ENCODE assay signal across 15 cellular contexts in genomic region chr6:24831771-24832718, GRCh38. TPM values are rescaled to one million over a fixed set of nuclear protein-coding genes. Genes with fewer than 3 reads are reported as not detected.
A peak's percentile ranks its signal among the peaks of the same experiment; 100 is the strongest.
DNase-seq lines count a peak whose midpoint lies in the region; ATAC-seq and TF ChIP-seq lines count a peak whose summit lies in the region.
"Had no signal": no experiment of that assay in that cellular context is flagged by ENCODE, and none has a peak within 500 bp of the region (broad histone marks: within the 10 kb centered on the region; RNA-seq: fewer than 3 reads in every experiment).

No MANE protein-coding gene starts in this region.

- TF ChIP-seq POLR2A in testis (IDR thresholded peaks at IDR 0.05) = no peak

- DNase-seq in activated naive CD4-positive, alpha-beta T cell (lab: John Stamatoyannopoulos, UW) = no peak
- DNase-seq in adipocyte (ENCODE audit: low read depth) (peak; percentile 76), immature natural killer cell (no peak), testis (no peak), left ventricle myocardium inferior (no peak), lower lobe of right lung (no peak)
- DNase-seq: dorsolateral prefrontal cortex, GOT3, NCI-H2029 treated with DMSO at 0.1 percent for 48 hours, psoas muscle, T-helper 2 cell had no signal

- H3K4me3 ChIP-seq in adipocyte (ENCODE audit: low read length) (peak overlapping the region; percentile 17), testis (no peak overlapping the region), left ventricle myocardium inferior (no peak overlapping the region), lower lobe of right lung (no peak overlapping the region)
- H3K4me3 ChIP-seq: dorsolateral prefrontal cortex, psoas muscle had no signal

- H3K36me3 ChIP-seq in adipocyte (ENCODE audit: control insufficient read depth, insufficient read depth, low read length, severe bottlenecking) (peaks cover 33% of the 10 kb centered on the region), testis (ENCODE audit: low read depth, missing control alignments) (no peaks in the 10 kb centered on the region), left ventricle myocardium inferior (peaks cover 5% of the 10 kb centered on the region), lower lobe of right lung (peaks cover 48% of the 10 kb centered on the region)

- H3K4me1 Mint-ChIP-seq in activated naive CD4-positive, alpha-beta T cell treated with anti-CD3 and anti-CD28 coated beads, Interleukin-2, amount 50 U/mL, for 24 hours = peaks cover 66% of the 10 kb centered on the region
- H3K4me1 Mint-ChIP-seq in immature natural killer cell = peaks cover 33 to 66% of the 10 kb centered on the region in 2 donors

- H3K9me3 ChIP-seq in adipocyte (ENCODE audit: control insufficient read depth, low read length) (no peaks in the 10 kb centered on the region), testis (no peaks in the 10 kb centered on the region), left ventricle myocardium inferior (replicated peaks) (no peaks in the 10 kb centered on the region), lower lobe of right lung (no peaks in the 10 kb centered on the region)
- H3K9me3 ChIP-seq: psoas muscle had no signal

- peak overlapping the region; percentile 0 to 47 for H3K27ac ChIP-seq in testis
- no peak overlapping the region for H3K27ac ChIP-seq in left ventricle myocardium inferior (replicated peaks)
- no peak overlapping the region for H3K27ac ChIP-seq in lower lobe of right lung
- H3K27ac ChIP-seq: C4-2B, psoas muscle had no signal

- H3K36me3 Mint-ChIP-seq in activated naive CD4-positive, alpha-beta T cell treated with anti-CD3 and anti-CD28 coated beads, Interleukin-2, amount 50 U/mL, for 24 hours = peaks cover 17% of the 10 kb centered on the region
- peaks cover 31 to 89% (median 61%) of the 10 kb centered on the region in 3 donors for H3K36me3 Mint-ChIP-seq in immature natural killer cell
- H3K36me3 Mint-ChIP-seq: type B pancreatic cell had no signal

- TF ChIP-seq CTCF in testis (IDR thresholded peaks at IDR 0.05) (no peak), left ventricle myocardium inferior (IDR thresholded peaks at IDR 0.05; ENCODE audit: borderline replicate concordance) (no peak), lower lobe of right lung (IDR thresholded peaks at IDR 0.05) (no peak)

- no peaks in the 10 kb centered on the region for H3K9me3 Mint-ChIP-seq in activated naive CD4-positive, alpha-beta T cell treated with anti-CD3 and anti-CD28 coated beads, Interleukin-2, amount 50 U/mL, for 24 hours
- H3K9me3 Mint-ChIP-seq in immature natural killer cell = no peaks in the 10 kb centered on the region
- H3K9me3 Mint-ChIP-seq: type B pancreatic cell had no signal

- WGBS in testis, 2 donors = 78 to 84% methylated on average over 10 of the region's 10 CpGs

- intact Hi-C loops in testis (cut with DNase I; ENCODE audit: low total_unique reads) = no loop called here
- intact Hi-C loops in left ventricle myocardium inferior (cut with micrococcal nuclease) = no loop called here
- intact Hi-C loops in lower lobe of right lung (cut with DNase I) = no loop called here

- H3K27me3 ChIP-seq in adipocyte (replicated peaks; ENCODE audit: control insufficient read depth, insufficient read depth, low read length) (no peaks in the 10 kb centered on the region), testis (no peaks in the 10 kb centered on the region), left ventricle myocardium inferior (ENCODE audit: low read depth) (no peaks in the 10 kb centered on the region), lower lobe of right lung (ENCODE audit: low read depth) (no peaks in the 10 kb centered on the region)

- no peak overlapping the region for H3K4me3 Mint-ChIP-seq in activated naive CD4-positive, alpha-beta T cell treated with anti-CD3 and anti-CD28 coated beads, Interleukin-2, amount 50 U/mL, for 24 hours
- no peak overlapping the region for H3K4me3 Mint-ChIP-seq in immature natural killer cell
- H3K4me3 Mint-ChIP-seq: type B pancreatic cell had no signal

- ATAC-seq in lower lobe of right lung = no peak
- no peak for ATAC-seq in GM19452 (IDR thresholded peaks at IDR 0.05; ENCODE audit: unreplicated experiment)
- ATAC-seq: psoas muscle had no signal

- H3K27ac Mint-ChIP-seq in activated naive CD4-positive, alpha-beta T cell treated with anti-CD3 and anti-CD28 coated beads, Interleukin-2, amount 50 U/mL, for 24 hours = peak overlapping the region; percentile 85
- H3K27ac Mint-ChIP-seq in immature natural killer cell = peak overlapping the region; percentile 28 to 89 (median 69)
- H3K27ac Mint-ChIP-seq: type B pancreatic cell had no signal

- no peak overlapping the region for H3K9ac ChIP-seq in adipocyte (ENCODE audit: low read length)

- H3K4me1 ChIP-seq in adipocyte (ENCODE audit: control insufficient read depth, insufficient read depth, low read length) (peaks cover 25% of the 10 kb centered on the region), testis (peaks cover 41% of the 10 kb centered on the region), left ventricle myocardium inferior (peaks cover 18% of the 10 kb centered on the region), lower lobe of right lung (peaks cover 6% of the 10 kb centered on the region)
- H3K4me1 ChIP-seq: psoas muscle had no signal

- no peaks in the 10 kb centered on the region for H3K27me3 Mint-ChIP-seq in activated naive CD4-positive, alpha-beta T cell treated with anti-CD3 and anti-CD28 coated beads, Interleukin-2, amount 50 U/mL, for 24 hours
- peaks cover 2 to 50% (median 12%) of the 10 kb centered on the region in 3 donors for H3K27me3 Mint-ChIP-seq in immature natural killer cell (ENCODE audit: low read depth in 3 of 3)
- H3K27me3 Mint-ChIP-seq: type B pancreatic cell had no signal

RNA-seq across cellular contexts. Expression of gene ARMH2, which starts 33.3 kb away (rescaled TPM):
- polyA plus RNA-seq in immature natural killer cell = not detected
- total RNA-seq in testis = 1 to 10 TPM; 2.1 to 3.4 TPM
- polyA plus RNA-seq in testis (ENCODE audit: insufficient read depth, low read depth, low replicate concordance) = 31.7 TPM
- not detected for total RNA-seq in left ventricle myocardium inferior
- 0.68 TPM for total RNA-seq in lower lobe of right lung
- total RNA-seq: psoas muscle had no signal
- polyA plus RNA-seq: psoas muscle had no signal

RNA-seq across cellular contexts. Expression of gene GMNN, which starts 57.3 kb away (rescaled TPM):
- polyA plus RNA-seq in immature natural killer cell = 1 to 10 TPM; 5.1 to 9.6 (median 5.2) TPM
- total RNA-seq in testis = 10 to 100 TPM; 23.8 to 37.4 TPM
- 67.2 TPM for polyA plus RNA-seq in testis (ENCODE audit: insufficient read depth, low read depth, low replicate concordance)
- 8.1 TPM for total RNA-seq in left ventricle myocardium inferior
- total RNA-seq in lower lobe of right lung = 11.1 TPM

Comparison
In these comparisons a context has a peak if more than half of its experiments do, and no peak if none do; other contexts are left out.
1. H3K27ac ChIP-seq: peak in testis (2 of 2); none in left ventricle myocardium inferior (single experiment) and lower lobe of right lung (single experiment).